ENCODE assay signal across 15 cellular contexts in the genomic region with DNA sequence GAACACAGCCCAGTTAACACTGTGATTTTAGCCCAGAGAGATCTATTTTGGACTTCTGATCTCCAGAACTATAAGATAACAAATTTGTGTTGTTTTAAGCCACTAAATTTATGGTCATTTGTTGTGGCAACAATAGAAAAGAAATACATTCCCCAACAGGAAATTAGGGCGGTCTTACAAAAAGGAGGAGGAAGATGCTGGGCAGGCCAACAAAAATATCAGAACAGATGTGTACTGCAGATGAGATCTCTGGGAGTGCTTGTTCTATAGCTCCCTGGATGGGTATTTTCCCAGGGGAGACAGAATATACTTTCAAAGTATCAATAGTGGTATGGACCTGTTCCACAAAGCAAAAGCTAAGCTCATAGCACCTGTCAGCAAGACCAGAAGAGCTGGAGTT.
"Had no signal": no experiment of that assay in that cellular context is flagged by ENCODE, and none has a peak within 500 bp of the region (broad histone marks: within the 10 kb centered on the region; RNA-seq: fewer than 3 reads in every experiment).

No MANE protein-coding gene starts in this region.

- DNase-seq: activated CD4-positive, alpha-beta T cell treated with anti-CD3 and anti-CD28 coated beads for 36 hours; activated T-cell treated with anti-CD3 and anti-CD28 coated beads for 4 hours; aorta; heart left ventricle; left ventricle myocardium inferior; mesendoderm; ovary; stimulated activated CD4-positive, alpha-beta T cell treated with anti-CD3 and anti-CD28 coated beads, Interleukin-15, amount 100 ng/mL, for 24 hours; T1000; thyroid gland; WERI-Rb-1 had no signal

- H3K9me3 ChIP-seq: heart left ventricle, left ventricle myocardium inferior, ovary, SJSA1, thyroid gland had no signal

- H3K4me3 ChIP-seq: heart left ventricle, left ventricle myocardium inferior, ovary, SJSA1, thyroid gland had no signal

- H3K9me3 Mint-ChIP-seq: activated T-helper 2 cell treated with anti-CD3 and anti-CD28 coated beads, Interferon-gamma antibody, Interleukin-2, Interleukin-4, amounts not matched to agents 10 μg/mL and 5 μg/mL and 100 μg/mL, durations not matched to agents 14 hours and 24 hours and 36 hours; neural crest cell had no signal

- H3K36me3 ChIP-seq: ovary, SJSA1, thyroid gland, WERI-Rb-1 had no signal

- ATAC-seq: activated CD4-positive, alpha-beta T cell treated with anti-CD3 and anti-CD28 coated beads for 36 hours had no signal

- H3K4me3 Mint-ChIP-seq: activated CD4-positive, alpha-beta T cell treated with anti-CD3 and anti-CD28 coated beads for 36 hours; activated naive CD8-positive, alpha-beta T cell; neural crest cell had no signal

- H3K27ac Mint-ChIP-seq: activated CD4-positive, alpha-beta T cell treated with anti-CD3 and anti-CD28 coated beads for 36 hours; activated naive CD8-positive, alpha-beta T cell; activated T-helper 2 cell treated with anti-CD3 and anti-CD28 coated beads, Interferon-gamma antibody, Interleukin-2, Interleukin-4, amounts not matched to agents 10 μg/mL and 5 μg/mL and 100 μg/mL, durations not matched to agents 14 hours and 24 hours and 36 hours had no signal

- H3K27me3 ChIP-seq: heart left ventricle, ovary, SJSA1, thyroid gland had no signal

- H3K27me3 Mint-ChIP-seq: activated CD4-positive, alpha-beta T cell treated with anti-CD3 and anti-CD28 coated beads for 36 hours; activated naive CD8-positive, alpha-beta T cell had no signal

- H3K4me1 Mint-ChIP-seq: neural crest cell had no signal
